1 cellular context compared by ENCODE assay signal in genomic region chr2:231666171-231667095, GRCh38.
TF ChIP-seq lines count a peak whose summit lies in the region.

No MANE protein-coding gene starts in this region.

TF ChIP-seq in HepG2, 621 proteins besides CTCF, POLR2A, EP300 and RAD21 (continued from another document):
- TF ChIP-seq RNF219 (CRISPR knock-in tag; IDR thresholded peaks at IDR 0.05) (no peak), ZNF44 (CRISPR knock-in tag; IDR thresholded peaks at IDR 0.05) (no peak), DBP (CRISPR knock-in tag; IDR thresholded peaks at IDR 0.05; ENCODE audit: not compliant biosample characterization) (no peak), NFKB2 (CRISPR knock-in tag; IDR thresholded peaks at IDR 0.05; ENCODE audit: borderline replicate concordance) (no peak; the same call in 1 of the 2 replicates), FOXO4 (CRISPR knock-in tag; conservative IDR thresholded peaks at IDR 0.05) (no peak), LCORL (IDR thresholded peaks at IDR 0.05) (no peak), LCORL (CRISPR knock-in tag; IDR thresholded peaks at IDR 0.05) (peak; percentile 54; the same call in 1 of the 2 replicates), FOXP1 (IDR thresholded peaks at IDR 0.05) (no peak), FOXP1 (CRISPR knock-in tag; IDR thresholded peaks at IDR 0.05) (no peak), FOXO1 (CRISPR knock-in tag; IDR thresholded peaks at IDR 0.05) (no peak; the same call in 1 of the 2 replicates), ZNF619 (CRISPR knock-in tag; IDR thresholded peaks at IDR 0.05) (no peak), KDM3A (CRISPR knock-in tag; IDR thresholded peaks at IDR 0.05; ENCODE audit: low read depth) (peak; percentile 78; the same call in 1 of the 2 replicates), TSC22D2 (CRISPR knock-in tag; IDR thresholded peaks at IDR 0.05; ENCODE audit: borderline replicate concordance) (no peak), KLF13 (CRISPR knock-in tag; IDR thresholded peaks at IDR 0.05) (no peak), TAF15 (IDR thresholded peaks at IDR 0.05; ENCODE audit: low read depth, low read length, poor library complexity, severe bottlenecking) (no peak), ZNF205 (CRISPR knock-in tag; IDR thresholded peaks at IDR 0.05) (peak; percentile 53; the same call in 1 of the 2 replicates), ZNF850 (CRISPR knock-in tag; conservative IDR thresholded peaks at IDR 0.05) (no peak), XRCC5 (optimal IDR thresholded peaks at IDR 0.05; ENCODE audit: low read length) (peak; percentile 68), EZH2 (conservative IDR thresholded peaks at IDR 0.05; ENCODE audit: low read depth, low read length) (no peak), HCFC1 (IDR thresholded peaks at IDR 0.05; ENCODE audit: low read depth, low read length) (no peak), RBAK (CRISPR knock-in tag; IDR thresholded peaks at IDR 0.05) (no peak), TIGD3 (CRISPR knock-in tag; IDR thresholded peaks at IDR 0.05; ENCODE audit: borderline replicate concordance) (no peak), TOPORS (CRISPR knock-in tag; IDR thresholded peaks at IDR 0.05) (no peak), NR2F2 (IDR thresholded peaks at IDR 0.05; ENCODE audit: borderline replicate concordance, low read depth) (no peak)
